Comparison of ENCODE assay signal across 8 cellular contexts in genomic region chrX:76427560-76428242, GRCh38. TPM values are rescaled to one million over a fixed set of nuclear protein-coding genes. Genes with fewer than 3 reads are reported as not detected.
DNase-seq lines count a peak whose midpoint lies in the region; ATAC-seq and TF ChIP-seq lines count a peak whose summit lies in the region.

MAGEE1 (plus strand) TSS chrX:76427710; CDS start chrX:76427931, 221 bp downstream.

- no peaks in the 10 kb centered on the region for H3K9me3 ChIP-seq in esophagus squamous epithelium

- H3K4me3 ChIP-seq in AG10803 (ENCODE audit: low read length) (peak within 1 kb of the TSS; percentile 77), esophagus squamous epithelium (peak within 1 kb of the TSS; percentile 48 to 74 (median 62))

- H3K36me3 ChIP-seq in esophagus squamous epithelium = no peaks in the 10 kb centered on the region

- H3K4me1 Mint-ChIP-seq in activated T-cell treated with anti-CD3 and anti-CD28 coated beads, Interleukin-2, amount 50 U/mL, for 4 hours (ENCODE audit: low read depth) = peaks cover 30% of the 10 kb centered on the region

- H3K36me3 Mint-ChIP-seq in activated T-cell treated with anti-CD3 and anti-CD28 coated beads, Interleukin-2, amount 50 U/mL, for 4 hours (ENCODE audit: insufficient read depth) = no peaks in the 10 kb centered on the region

- 0 to 10% methylated on average over 4 to 8 of the region's 42 CpGs for WGBS in esophagus squamous epithelium, 2 donors

- DNase-seq in AG10803 (ENCODE audit: low read depth) (peak; percentile 54), GM19238 (ENCODE audit: insufficient read length, low spot score) (peak; percentile 38), NCI-H774 (lab: John Stamatoyannopoulos, UW) (peak; percentile 40), esophagus squamous epithelium (lab: John Stamatoyannopoulos, UW) (no peak), myocyte (ENCODE audit: low read depth) (peak; percentile 75)
- peak; percentile 72 for DNase-seq in activated T-cell treated with anti-CD3 and anti-CD28 coated beads, Interleukin-2, amount 50 U/mL, for 4 hours
- DNase-seq in stimulated activated CD8-positive, alpha-beta memory T cell treated with anti-CD3 and anti-CD28 coated beads, Interleukin-7, amount 100 ng/mL, for 4 hours (ENCODE audit: low read depth in 2 of 2) = peak; percentile 61 to 71

- peak in 1 of 4 donors; percentile 43 for TF ChIP-seq POLR2A in esophagus squamous epithelium (IDR thresholded peaks at IDR 0.05)

- peak within 1 kb of the TSS; percentile 86 for H3K4me3 Mint-ChIP-seq in activated T-cell treated with anti-CD3 and anti-CD28 coated beads, Interleukin-2, amount 50 U/mL, for 4 hours

- no peak for TF ChIP-seq CTCF in AG10803 (conservative IDR thresholded peaks at IDR 0.05; ENCODE audit: low read length)
- no peak for TF ChIP-seq CTCF in esophagus squamous epithelium (IDR thresholded peaks at IDR 0.05)

- H3K27me3 ChIP-seq in esophagus squamous epithelium = no peaks in the 10 kb centered on the region

- H3K27me3 Mint-ChIP-seq in activated T-cell treated with anti-CD3 and anti-CD28 coated beads, Interleukin-2, amount 50 U/mL, for 4 hours (ENCODE audit: low read depth) = no peaks in the 10 kb centered on the region

- H3K9me3 Mint-ChIP-seq in activated T-cell treated with anti-CD3 and anti-CD28 coated beads, Interleukin-2, amount 50 U/mL, for 4 hours = no peaks in the 10 kb centered on the region

- intact Hi-C loops in esophagus squamous epithelium (cut with DNase I) = no loop called here

- H3K27ac ChIP-seq in esophagus squamous epithelium = peak within 1 kb of the TSS; percentile 42 to 66 (median 64)

- peaks cover 0 to 12% (median 0%) of the 10 kb centered on the region in 3 donors for H3K4me1 ChIP-seq in esophagus squamous epithelium

- ATAC-seq in HG03432 (IDR thresholded peaks at IDR 0.05; ENCODE audit: unreplicated experiment) = peak; percentile 96
- ATAC-seq in activated T-cell treated with anti-CD3 and anti-CD28 coated beads, Interleukin-2, amount 50 U/mL, for 4 hours = peak; percentile 81 to 88

RNA-seq across cellular contexts. Expression of gene MAGEE1, which starts in this region (rescaled TPM):
- total RNA-seq in activated T-cell treated with anti-CD3 and anti-CD28 coated beads, Interleukin-2, amount 50 U/mL, for 4 hours = 1 to 10 TPM; 2.0 to 3.0 (median 2.3) TPM
- 1 to 10 TPM in 1 of 4 donors, under 1 TPM in 3; 0.44 to 1.1 (median 0.94) TPM for total RNA-seq in esophagus squamous epithelium
- 0.91 and 1.6 TPM in 2 replicates for total RNA-seq in myocyte
- 2.0 TPM for polyA plus RNA-seq in myocyte (2012)
